ENCODE assay signal across 15 cellular contexts in genomic region chr7:29557954-29558353, GRCh38. TPM values are rescaled to one million over a fixed set of nuclear protein-coding genes. Genes with fewer than 3 reads are reported as not detected.
A peak's percentile ranks its signal among the peaks of the same experiment; 100 is the strongest.
DNase-seq lines count a peak whose midpoint lies in the region; ATAC-seq and TF ChIP-seq lines count a peak whose summit lies in the region.
"Had no signal": no experiment of that assay in that cellular context is flagged by ENCODE, and none has a peak within 500 bp of the region (broad histone marks: within the 10 kb centered on the region; RNA-seq: fewer than 3 reads in every experiment).

No MANE protein-coding gene starts in this region.

- H3K27ac ChIP-seq in left lung: no peak overlapping the region

- intact Hi-C loops in left lung (cut with DNase I): no loop called here

- peak; percentile 72 for ATAC-seq in left lung
- ATAC-seq: PC-3; stimulated activated effector memory CD8-positive, alpha-beta T cell treated with anti-CD3 and anti-CD28 coated beads, Interleukin-12 subunit alpha, Interleukin-12 subunit beta, amount 100 ng/mL, for 72 hours had no signal

- H3K36me3 ChIP-seq in left lung (no peaks in the 10 kb centered on the region), MG63 (no peaks in the 10 kb centered on the region)

- H3K9me3 ChIP-seq in left lung (no peaks in the 10 kb centered on the region), MG63 (no peaks in the 10 kb centered on the region)

- TF ChIP-seq CTCF in choroid plexus epithelial cell (conservative IDR thresholded peaks at IDR 0.05; ENCODE audit: low read depth, low read length) (no peak), left lung (IDR thresholded peaks at IDR 0.05) (no peak)

- H3K27me3 ChIP-seq in left lung (peaks cover 18 to 51% of the 10 kb centered on the region in 2 donors), MG63 (peaks cover 9% of the 10 kb centered on the region)

- H3K4me1 ChIP-seq in left lung: peaks cover 0 to 4% of the 10 kb centered on the region in 2 donors

- H3K4me3 ChIP-seq in choroid plexus epithelial cell (ENCODE audit: low read depth, low read length): no peak overlapping the region
- H3K4me3 ChIP-seq in left lung: no peak overlapping the region
- H3K4me3 ChIP-seq in MG63: no peak overlapping the region

- DNase-seq in AG20443 (ENCODE audit: low spot score) (peak; percentile 42), M059J (ENCODE audit: low read depth) (peak; percentile 42), choroid plexus epithelial cell (ENCODE audit: low read depth) (peak; percentile 11), left lung (no peak), cortex of kidney (lab: John Stamatoyannopoulos, UW) (no peak), MG63 (no peak), ureter (ENCODE audit: low spot score) (no peak), NCI-H1694 treated with DMSO at 0.1 percent for 48 hours (lab: John Stamatoyannopoulos, UW) (no peak)
- DNase-seq: activated naive CD4-positive, alpha-beta T cell; DMS79 treated with DMSO at 0.1 percent for 48 hours; PC-3; stimulated activated CD4-positive, alpha-beta T cell treated with anti-CD3 and anti-CD28 coated beads, Interleukin-2, amount 100 ng/mL, for 48 hours had no signal

RNA-seq across cellular contexts. Expression of gene PRR15, which starts 5.7 kb away (rescaled TPM):
- total RNA-seq in M059J (2014; rRNA removed; shearing (Covaris generic)): 0.17 TPM in 1 of 2 replicates, not detected in the other
- total RNA-seq in left lung (1 to 10 TPM in 1 of 2 donors, under 1 TPM in 1; 0.15 to 1.8 TPM), ureter (21.9 TPM)
- not detected in 2 replicates for total RNA-seq in MG63 (2014; rRNA removed; shearing (Covaris generic); ENCODE audit: low replicate concordance)
- total RNA-seq: activated CD8-positive, alpha-beta memory T cell treated with anti-CD3 and anti-CD28 coated beads for 36 hours; T-helper 2 cell treated with Interferon-gamma antibody and Interleukin-4, amounts not matched to agents 100 ng/mL and 5 ng/mL, for 36 hours had no signal

Comparison
In these comparisons a context has a peak if more than half of its experiments do, and no peak if none do; other contexts are left out.
1. DNase-seq: peak in AG20443 (single experiment), M059J (single experiment) and choroid plexus epithelial cell (single experiment); none in left lung (0 of 2), cortex of kidney (single experiment), MG63 (single experiment), ureter (single experiment) and NCI-H1694 treated with DMSO at 0.1 percent for 48 hours (single experiment).